Comparison of ENCODE assay signal across 1 cellular context in the genomic region with DNA sequence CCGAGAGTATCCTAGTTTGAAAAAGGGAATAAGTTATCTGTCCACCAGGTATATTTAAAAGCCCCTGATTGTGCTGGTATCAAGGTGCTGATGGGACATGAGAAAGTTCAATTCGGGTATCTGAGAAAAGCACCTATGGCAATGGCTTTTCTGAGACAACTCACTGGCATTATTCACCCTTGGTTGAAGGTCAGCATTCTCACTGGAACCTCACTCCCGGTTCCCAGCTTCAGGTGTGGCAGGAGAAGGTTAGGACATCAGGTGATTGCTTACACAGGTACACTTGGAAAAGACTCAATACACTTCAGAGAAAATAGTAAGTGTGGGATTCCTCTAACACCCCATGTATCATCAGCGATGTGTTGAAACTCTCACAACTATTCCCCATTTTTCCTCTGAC.
TF ChIP-seq lines count a peak whose summit lies in the region.

No MANE protein-coding gene starts in this region.

TF ChIP-seq in H1, 55 proteins besides CTCF, POLR2A, EP300 and RAD21:
- no peak for TF ChIP-seq JUN (IDR thresholded peaks at IDR 0.05; ENCODE audit: low read depth, low read length)
- TF ChIP-seq, protein P1, sequence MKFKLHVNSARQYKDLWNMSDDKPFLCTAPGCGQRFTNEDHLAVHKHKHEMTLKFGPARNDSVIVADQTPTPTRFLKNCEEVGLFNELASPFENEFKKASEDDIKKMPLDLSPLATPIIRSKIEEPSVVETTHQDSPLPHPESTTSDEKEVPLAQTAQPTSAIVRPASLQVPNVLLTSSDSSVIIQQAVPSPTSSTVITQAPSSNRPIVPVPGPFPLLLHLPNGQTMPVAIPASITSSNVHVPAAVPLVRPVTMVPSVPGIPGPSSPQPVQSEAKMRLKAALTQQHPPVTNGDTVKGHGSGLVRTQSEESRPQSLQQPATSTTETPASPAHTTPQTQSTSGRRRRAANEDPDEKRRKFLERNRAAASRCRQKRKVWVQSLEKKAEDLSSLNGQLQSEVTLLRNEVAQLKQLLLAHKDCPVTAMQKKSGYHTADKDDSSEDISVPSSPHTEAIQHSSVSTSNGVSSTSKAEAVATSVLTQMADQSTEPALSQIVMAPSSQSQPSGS (IDR thresholded peaks at IDR 0.05; ENCODE audit: low read length), result 0 out of 2 replicates have a peak, but pooled peaks have one; percentile 0
